In genomic region chr4:41613362-41613761, GRCh38 we compare ENCODE assay signal across 13 cellular contexts.
DNase-seq lines count a peak whose midpoint lies in the region; ATAC-seq and TF ChIP-seq lines count a peak whose summit lies in the region.
"Had no signal": no experiment of that assay in that cellular context is flagged by ENCODE, and none has a peak within 500 bp of the region (broad histone marks: within the 10 kb centered on the region; RNA-seq: fewer than 3 reads in every experiment).

No MANE protein-coding gene starts in this region.

- TF ChIP-seq CTCF in GM23338 (conservative IDR thresholded peaks at IDR 0.05; ENCODE audit: low read depth in 2 of 2) (no peak), coronary artery (IDR thresholded peaks at IDR 0.05) (no peak)

- H2AFZ ChIP-seq in GM23338 (peak overlapping the region; percentile 2; the same call in 1 of the 2 replicates), mesenchymal stem cell (ENCODE audit: low read depth, low read length) (no peak overlapping the region)

- H3K36me3 ChIP-seq in GM23338 (ENCODE audit: insufficient read depth) = no peaks in the 10 kb centered on the region
- H3K36me3 ChIP-seq in mesenchymal stem cell (ENCODE audit: control insufficient read depth in 1 of 2, insufficient read depth in 2 of 2, low read depth in 1 of 2, low read length in 2 of 2) = no peaks in the 10 kb centered on the region
- peaks cover 0 to 10% (median 9%) of the 10 kb centered on the region in 5 donors for H3K36me3 ChIP-seq in subcutaneous abdominal adipose tissue (ENCODE audit: control insufficient read depth in 5 of 5, insufficient read depth in 5 of 5, low read length in 5 of 5)

- H3K27me3 Mint-ChIP-seq in GM23338 (ENCODE audit: insufficient read depth, low read depth, poor library complexity) = peaks cover 23% of the 10 kb centered on the region

- H3K18ac ChIP-seq in mesenchymal stem cell (ENCODE audit: low read depth in 1 of 2, low read length in 2 of 2) = peak overlapping the region in 1 of 2 experiments; percentile 64

- H2AK5ac ChIP-seq in mesenchymal stem cell (ENCODE audit: low read length, severe bottlenecking) = no peak overlapping the region

- peak; percentile 84 for ATAC-seq in GM23338
- ATAC-seq: activated CD4-positive, CD25-positive, alpha-beta regulatory T cell treated with anti-CD3 and anti-CD28 coated beads, Interleukin-2, amount 50 U/mL, for 24 hours; HCT116 had no signal

- no peaks in the 10 kb centered on the region for H3K79me2 ChIP-seq in GM23338 (replicated peaks; ENCODE audit: insufficient read depth)

- no peak overlapping the region for H2BK5ac ChIP-seq in mesenchymal stem cell (ENCODE audit: low read depth, low read length, poor library complexity, severe bottlenecking)

- no peak overlapping the region for H3K14ac ChIP-seq in mesenchymal stem cell (ENCODE audit: low read length in 2 of 2)

- peak overlapping the region in 1 of 2 experiments; percentile 63 for H2BK12ac ChIP-seq in mesenchymal stem cell (ENCODE audit: low read length in 2 of 2)

- WGBS in mesenchymal stem cell = 77% methylated on average over 10 of the region's 14 CpGs

- POLR2A ChIA-PET in HEK293T (lab: Yijun Ruan, JAX) = no interaction called here

- H3K9ac ChIP-seq in mesenchymal stem cell (ENCODE audit: low read length) (peak overlapping the region; percentile 13), subcutaneous abdominal adipose tissue (ENCODE audit: low read length in 5 of 5) (peak overlapping the region in 3 of 5 donors; percentile 5 to 50 (median 32))

- H4K91ac ChIP-seq in mesenchymal stem cell (ENCODE audit: low read length) = no peak overlapping the region

- H2BK15ac ChIP-seq in mesenchymal stem cell (ENCODE audit: low read depth, poor library complexity, severe bottlenecking) = no peak overlapping the region

- H2BK120ac ChIP-seq in mesenchymal stem cell (ENCODE audit: low read depth, low read length) = no peak overlapping the region

- H3K4me1 Mint-ChIP-seq in GM23338 = peaks cover 27% of the 10 kb centered on the region

- no peaks in the 10 kb centered on the region for H3K9me3 Mint-ChIP-seq in GM23338

- H3K27me3 ChIP-seq in GM23338 (ENCODE audit: insufficient read depth) (peaks cover 12% of the 10 kb centered on the region), mesenchymal stem cell (ENCODE audit: control insufficient read depth in 1 of 2, insufficient read depth in 1 of 2, low read length in 2 of 2) (peaks cover 0 to 9% of the 10 kb centered on the region in 2 experiments), subcutaneous abdominal adipose tissue (ENCODE audit: control insufficient read depth in 5 of 5, insufficient read depth in 4 of 5, low read length in 5 of 5) (no peaks in the 10 kb centered on the region)

- no peaks in the 10 kb centered on the region for H3F3A ChIP-seq in GM23338 (replicated peaks; ENCODE audit: low read depth)

- peak overlapping the region; percentile 59 for H3K4me3 Mint-ChIP-seq in GM23338

- H3K9me2 ChIP-seq in GM23338 (ENCODE audit: insufficient read depth) = no peaks in the 10 kb centered on the region

- no peaks in the 10 kb centered on the region for H3K36me3 Mint-ChIP-seq in GM23338 (ENCODE audit: low read depth)

- H3K23ac ChIP-seq in mesenchymal stem cell (ENCODE audit: low read length in 2 of 2) = no peak overlapping the region

- no peaks in the 10 kb centered on the region for H3K79me1 ChIP-seq in mesenchymal stem cell (replicated peaks; ENCODE audit: low read length, poor library complexity, severe bottlenecking)

- CTCF ChIA-PET in HEK293T (lab: Yijun Ruan, JAX) = no interaction called here

- H3K27ac ChIP-seq in GM23338 (ENCODE audit: low read depth) (no peak overlapping the region), coronary artery (peak overlapping the region in 1 of 2 donors; percentile 17), mesenchymal stem cell (ENCODE audit: low read length, poor library complexity, severe bottlenecking) (no peak overlapping the region), subcutaneous abdominal adipose tissue (ENCODE audit: low read depth, low read length) (peak overlapping the region; percentile 40)
- H3K27ac ChIP-seq: RWPE1 had no signal

- no peak overlapping the region for H3K27ac Mint-ChIP-seq in GM23338

- no peak overlapping the region for H3K4ac ChIP-seq in mesenchymal stem cell (ENCODE audit: low read depth in 1 of 2, low read length in 2 of 2)

- H3K4me3 ChIP-seq in GM23338 (peak overlapping the region; percentile 34), coronary artery (peak overlapping the region; percentile 36), mesenchymal stem cell (ENCODE audit: insufficient read depth in 1 of 2, low read depth in 1 of 2, low read length in 2 of 2) (peak overlapping the region in 1 of 2 experiments; percentile 67), subcutaneous abdominal adipose tissue (ENCODE audit: low read depth in 1 of 5, low read length in 5 of 5) (peak overlapping the region; percentile 29 to 56 (median 47))

- no peak overlapping the region for H4K8ac ChIP-seq in mesenchymal stem cell (ENCODE audit: low read length)

- DNase-seq in GM23338 (ENCODE audit: low spot score) (peak; percentile 60), coronary artery (ENCODE audit: low spot score) (no peak), mesenchymal stem cell (peak; percentile 19), HEK293T (ENCODE audit: extremely low spot score) (no peak), cerebellar cortex (ENCODE audit: low spot score) (no peak), UCSD-AML1 (lab: John Stamatoyannopoulos, UW; ENCODE audit: unreplicated experiment) (no peak)
- no peak for DNase-seq in activated CD4-positive, alpha-beta T cell treated with anti-CD3 and anti-CD28 coated beads, Interleukin-2, amount 50 U/mL, for 1 hour
- DNase-seq: activated effector memory CD4-positive, alpha-beta T cell treated with Interleukin-2 at 50 U/mL for 16 hours; stimulated activated naive CD4-positive, alpha-beta T cell had no signal

- no peaks in the 10 kb centered on the region for H4K20me1 ChIP-seq in GM23338 (replicated peaks; ENCODE audit: insufficient read depth)

- H3K4me1 ChIP-seq in GM23338 (ENCODE audit: insufficient read depth) = peaks cover 26% of the 10 kb centered on the region
- H3K4me1 ChIP-seq in mesenchymal stem cell (ENCODE audit: control insufficient read depth, insufficient read depth, low read depth, low read length) = peaks cover 6% of the 10 kb centered on the region
- H3K4me1 ChIP-seq in subcutaneous abdominal adipose tissue (ENCODE audit: control insufficient read depth in 5 of 5, insufficient read depth in 5 of 5, low read length in 5 of 5) = peaks cover 3 to 36% (median 26%) of the 10 kb centered on the region in 5 donors

- H3K9me3 ChIP-seq in mesenchymal stem cell (ENCODE audit: control insufficient read depth, low read length) = no peaks in the 10 kb centered on the region
- no peaks in the 10 kb centered on the region for H3K9me3 ChIP-seq in subcutaneous abdominal adipose tissue (ENCODE audit: control insufficient read depth in 5 of 5, low read length in 5 of 5)

- H3K4me2 ChIP-seq in GM23338 (peak overlapping the region; percentile 64), mesenchymal stem cell (ENCODE audit: low read length, poor library complexity, severe bottlenecking) (peak overlapping the region; percentile 45)

TF ChIP-seq in GM23338, 12 proteins besides CTCF, POLR2A, EP300 and RAD21 (continues in another document):
- TF ChIP-seq EZH2phosphoT487 (IDR thresholded peaks at IDR 0.05; ENCODE audit: unreplicated experiment) (no peak), ZNF114 (CRISPR knock-in tag; IDR thresholded peaks at IDR 0.05) (no peak), NANOG (IDR thresholded peaks at IDR 0.05; ENCODE audit: borderline replicate concordance) (no peak), EZH2 (IDR thresholded peaks at IDR 0.05; ENCODE audit: low read depth, unreplicated experiment) (no peak), ETS1 (IDR thresholded peaks at IDR 0.05) (no peak), POLR2AphosphoS5 (IDR thresholded peaks at IDR 0.05; ENCODE audit: low read depth) (no peak), ZNF331 (CRISPR knock-in tag; IDR thresholded peaks at IDR 0.05; ENCODE audit: low read depth) (no peak), CREB1 (CRISPR knock-in tag; IDR thresholded peaks at IDR 0.05; ENCODE audit: low read depth) (no peak), JUNB (IDR thresholded peaks at IDR 0.05; ENCODE audit: unreplicated experiment) (no peak)

TF ChIP-seq in HEK293T, 16 proteins besides CTCF, POLR2A, EP300 and RAD21:
- TF ChIP-seq NFRKB (IDR thresholded peaks at IDR 0.05) (no peak), PKNOX1 (IDR thresholded peaks at IDR 0.05) (no peak), SP1 (IDR thresholded peaks at IDR 0.05) (no peak), SUZ12 (IDR thresholded peaks at IDR 0.05) (no peak), HDGF (IDR thresholded peaks at IDR 0.05; ENCODE audit: borderline replicate concordance) (no peak)

Comparison
In these comparisons a context has a peak if more than half of its experiments do, and no peak if none do; other contexts are left out.
1. DNase-seq: peak in GM23338 (single experiment) and mesenchymal stem cell (single experiment); none in coronary artery (single experiment), activated CD4-positive, alpha-beta T cell treated with anti-CD3 and anti-CD28 coated beads, Interleukin-2, amount 50 U/mL, for 1 hour (single experiment), HEK293T (single experiment), cerebellar cortex (single experiment) and UCSD-AML1 (single experiment).